17 cellular contexts compared by ENCODE assay signal in the genomic region with DNA sequence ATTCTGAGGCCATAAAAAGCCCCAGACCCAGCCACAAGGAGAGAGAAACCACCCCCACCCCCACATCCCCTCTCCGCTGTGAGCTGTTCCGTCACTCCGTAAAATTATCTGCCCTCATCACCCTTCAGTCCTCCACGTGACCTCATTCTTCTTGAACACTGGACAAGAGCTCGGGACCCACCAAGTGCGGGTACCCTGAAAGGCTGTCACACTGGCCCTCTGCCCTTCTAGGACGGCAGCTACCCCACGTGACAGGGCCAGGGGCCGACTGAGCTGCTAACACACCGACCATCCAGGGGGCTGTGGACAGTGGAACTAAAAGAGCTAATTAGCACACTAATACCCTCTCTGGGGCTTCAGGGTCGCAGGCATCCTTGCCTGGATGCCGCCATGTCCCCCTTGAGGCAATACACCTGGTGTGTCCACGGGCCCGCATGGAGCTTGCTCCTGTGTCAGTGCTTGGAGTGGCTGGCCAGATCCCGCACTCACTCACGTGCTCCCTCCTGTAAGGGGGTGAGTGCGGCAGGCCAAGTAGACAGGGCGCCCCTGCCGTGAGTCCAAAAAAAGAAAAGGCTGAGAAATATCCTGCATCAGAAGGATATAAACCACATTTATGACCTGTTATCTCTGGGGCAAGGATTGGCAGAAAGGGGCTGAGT. TPM values are rescaled to one million over a fixed set of nuclear protein-coding genes. Genes with fewer than 3 reads are reported as not detected.
A peak's percentile ranks its signal among the peaks of the same experiment; 100 is the strongest.
DNase-seq lines count a peak whose midpoint lies in the region; ATAC-seq and TF ChIP-seq lines count a peak whose summit lies in the region.
"Had no signal": no experiment of that assay in that cellular context is flagged by ENCODE, and none has a peak within 500 bp of the region (broad histone marks: within the 10 kb centered on the region; RNA-seq: fewer than 3 reads in every experiment).

No MANE protein-coding gene starts in this region.

- no peaks in the 10 kb centered on the region for H3K27me3 Mint-ChIP-seq in central memory CD8-positive, alpha-beta T cell
- H3K27me3 Mint-ChIP-seq in type B pancreatic cell: no peaks in the 10 kb centered on the region
- H3K27me3 Mint-ChIP-seq: CD8-positive, alpha-beta memory T cell had no signal

- no peaks in the 10 kb centered on the region for H3K9me3 ChIP-seq in HUES6 (ENCODE audit: control insufficient read depth, insufficient read depth, low read depth, low read length)
- H3K9me3 ChIP-seq: HAP-1 had no signal

- H3K27ac Mint-ChIP-seq in central memory CD8-positive, alpha-beta T cell (ENCODE audit: low read depth): peak overlapping the region; percentile 44
- peak overlapping the region; percentile 57 for H3K27ac Mint-ChIP-seq in type B pancreatic cell

- no peaks in the 10 kb centered on the region for H3K36me3 Mint-ChIP-seq in central memory CD8-positive, alpha-beta T cell (ENCODE audit: insufficient read depth)
- H3K36me3 Mint-ChIP-seq in type B pancreatic cell: no peaks in the 10 kb centered on the region
- H3K36me3 Mint-ChIP-seq: CD8-positive, alpha-beta memory T cell had no signal

- TF ChIP-seq CTCF in type B pancreatic cell (conservative IDR thresholded peaks at IDR 0.05): no peak

- WGBS in mesendoderm (ENCODE audit: extremely low coverage, insufficient coverage, low lambda C conversion rate): no CpG with 5 or more reads among the region's 19 CpGs

- H2BK120ac ChIP-seq in mesendoderm (ENCODE audit: low read depth, low read length): no peak overlapping the region

- H3K27ac ChIP-seq in HUES6 (ENCODE audit: low read depth, low read length): no peak overlapping the region
- no peak overlapping the region for H3K27ac ChIP-seq in mesendoderm (ENCODE audit: low read depth, low read length)
- H3K27ac ChIP-seq: BLaER1 treated with 17β-estradiol and CSF1 and Interleukin-3, amounts not matched to agents 10 nM and 100 nM had no signal

- H3K9me3 Mint-ChIP-seq in central memory CD8-positive, alpha-beta T cell: no peaks in the 10 kb centered on the region
- H3K9me3 Mint-ChIP-seq in type B pancreatic cell: no peaks in the 10 kb centered on the region
- H3K9me3 Mint-ChIP-seq: CD8-positive, alpha-beta memory T cell had no signal

- no peak overlapping the region for H2BK15ac ChIP-seq in mesendoderm (replicated peaks; ENCODE audit: low read depth)

- H2BK5ac ChIP-seq in mesendoderm (ENCODE audit: low read length): no peak overlapping the region

- H3K4me1 Mint-ChIP-seq in central memory CD8-positive, alpha-beta T cell: peaks cover 12% of the 10 kb centered on the region
- H3K4me1 Mint-ChIP-seq in type B pancreatic cell (ENCODE audit: unreplicated experiment): peaks cover 38% of the 10 kb centered on the region

- H3K4me1 ChIP-seq in HUES6 (ENCODE audit: control insufficient read depth, insufficient read depth, low read length) (peaks cover 9% of the 10 kb centered on the region), mesendoderm (ENCODE audit: control insufficient read depth, low read depth, low read length) (no peaks in the 10 kb centered on the region)
- H3K4me1 ChIP-seq: HAP-1 had no signal

- H3K4me3 ChIP-seq in HUES6 (ENCODE audit: low read depth, low read length) (peak overlapping the region; percentile 23; the same call in 1 of the 2 replicates), mesendoderm (ENCODE audit: low read length) (no peak overlapping the region)
- H3K4me3 ChIP-seq: BLaER1 treated with 17β-estradiol and CSF1 and Interleukin-3, amounts not matched to agents 10 nM and 100 nM; HAP-1 had no signal

- H3K4me3 Mint-ChIP-seq in central memory CD8-positive, alpha-beta T cell: no peak overlapping the region
- no peak overlapping the region for H3K4me3 Mint-ChIP-seq in type B pancreatic cell
- H3K4me3 Mint-ChIP-seq: CD8-positive, alpha-beta memory T cell had no signal

- no peak overlapping the region for H4K8ac ChIP-seq in mesendoderm (ENCODE audit: low read depth, low read length)

- H3K27me3 ChIP-seq in HUES6 (ENCODE audit: control insufficient read depth, insufficient read depth, low read length): no peaks in the 10 kb centered on the region
- H3K27me3 ChIP-seq in mesendoderm (ENCODE audit: insufficient read depth, low read length, poor library complexity): no peaks in the 10 kb centered on the region
- H3K27me3 ChIP-seq: BLaER1 treated with 17β-estradiol and CSF1 and Interleukin-3, amounts not matched to agents 10 nM and 100 nM had no signal

- intact Hi-C loops in sciatic nerve (cut with DNase I): no loop called here

- no peaks in the 10 kb centered on the region for H3K79me2 ChIP-seq in mesendoderm (ENCODE audit: control insufficient read depth, insufficient read depth, low read length)

- H4K5ac ChIP-seq in mesendoderm (ENCODE audit: low read length): no peak overlapping the region

- no peaks in the 10 kb centered on the region for H3K36me3 ChIP-seq in HUES6 (ENCODE audit: control insufficient read depth, insufficient read depth, low read length)
- no peaks in the 10 kb centered on the region for H3K36me3 ChIP-seq in mesendoderm (ENCODE audit: control insufficient read depth, insufficient read depth, low read length)
- H3K36me3 ChIP-seq: BLaER1 treated with 17β-estradiol and CSF1 and Interleukin-3, amounts not matched to agents 10 nM and 100 nM; HAP-1 had no signal

- H3K4ac ChIP-seq in mesendoderm (ENCODE audit: low read depth, low read length): no peak overlapping the region

- H3K9ac ChIP-seq in HUES6 (ENCODE audit: low read length): no peak overlapping the region
- no peak overlapping the region for H3K9ac ChIP-seq in mesendoderm (ENCODE audit: low read length)
- H3K9ac ChIP-seq: BLaER1 treated with 17β-estradiol and CSF1 and Interleukin-3, amounts not matched to agents 10 nM and 100 nM had no signal

- peak overlapping the region; percentile 17 for H3K56ac ChIP-seq in mesendoderm (ENCODE audit: low read length)

- DNase-seq in central memory CD8-positive, alpha-beta T cell (ENCODE audit: low spot score in 2 of 2): no peak
- DNase-seq in mesendoderm (no peak), type B pancreatic cell (ENCODE audit: extremely low spot score, unreplicated experiment) (no peak), NCI-H2029 treated with DMSO at 0.1 percent for 48 hours (lab: John Stamatoyannopoulos, UW) (no peak), NCI-H2107 treated with DMSO at 0.1 percent for 48 hours (lab: John Stamatoyannopoulos, UW; ENCODE audit: unreplicated experiment) (no peak), sciatic nerve (ENCODE audit: low spot score) (no peak)
- DNase-seq: CD8-positive, alpha-beta memory T cell; DMS79; NCI-H1092 treated with DMSO at 0.1 percent for 48 hours; NCI-H2227 treated with DMSO at 0.1 percent for 48 hours; NCI-H524; NCI-H82; SIG-M5 had no signal

- no peaks in the 10 kb centered on the region for H3K79me1 ChIP-seq in mesendoderm (ENCODE audit: low read length)

- no peak overlapping the region for H3K23ac ChIP-seq in mesendoderm (ENCODE audit: low read length)

- H3K18ac ChIP-seq in mesendoderm (ENCODE audit: low read length): no peak overlapping the region

- ATAC-seq in central memory CD8-positive, alpha-beta T cell (replicated peaks; ENCODE audit: extremely low read depth, poor library complexity, severe bottlenecking): no peak
- ATAC-seq in sciatic nerve: no peak
- ATAC-seq: SK-N-SH treated with all-trans-retinoic acid at 6 μM for 48 hours had no signal

- H3K4me2 ChIP-seq in mesendoderm (ENCODE audit: low read length): no peak overlapping the region
- H3K4me2 ChIP-seq: BLaER1 treated with 17β-estradiol and CSF1 and Interleukin-3, amounts not matched to agents 10 nM and 100 nM had no signal

- no peak overlapping the region for H2AK5ac ChIP-seq in mesendoderm (ENCODE audit: low read length)

RNA-seq across cellular contexts. Expression of a gene that starts 29.2 kb away (rescaled TPM):
- polyA plus RNA-seq in mesendoderm (2013, experiment 1 of 2): 233 TPM
- 236 TPM for polyA plus RNA-seq in mesendoderm (2013, experiment 2 of 2)
- total RNA-seq in type B pancreatic cell (ENCODE audit: low replicate concordance) (242 and 342 TPM in 2 replicates), sciatic nerve (48.1 TPM)

RNA-seq across cellular contexts. Expression of a gene that starts 30.7 kb away (rescaled TPM):
- polyA plus RNA-seq in mesendoderm (2013, experiment 1 of 2): 18.3 TPM
- polyA plus RNA-seq in mesendoderm (2013, experiment 2 of 2): 18.5 TPM
- total RNA-seq in type B pancreatic cell (ENCODE audit: low replicate concordance) (77.2 and 86.4 TPM in 2 replicates), sciatic nerve (84.3 TPM)
